25 cellular contexts compared by ENCODE assay signal in the genomic region with DNA sequence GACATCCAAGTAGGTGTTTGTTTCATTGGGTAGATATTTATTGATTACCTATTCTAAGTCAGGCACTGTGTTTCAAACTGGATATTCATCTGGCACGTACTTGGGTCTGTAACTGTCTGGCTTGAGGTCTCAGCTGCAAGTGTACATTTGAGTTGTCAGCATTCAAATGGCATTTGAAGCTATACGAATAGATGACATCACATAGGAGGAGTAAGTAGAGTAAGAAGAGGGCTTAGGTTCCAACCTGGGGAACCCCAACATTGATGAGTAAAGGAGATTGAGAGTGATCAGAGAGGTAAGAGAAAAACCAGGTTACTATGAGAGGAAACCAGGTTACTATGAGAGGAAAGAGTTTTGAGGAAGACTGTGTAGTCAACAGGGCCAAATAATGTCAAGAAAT.
"Had no signal": no experiment of that assay in that cellular context is flagged by ENCODE, and none has a peak within 500 bp of the region (broad histone marks: within the 10 kb centered on the region; RNA-seq: fewer than 3 reads in every experiment).

No MANE protein-coding gene starts in this region.

- H3K36me3 Mint-ChIP-seq: stimulated activated memory B cell treated with anti-CD40 and anti-IgM and Interleukin-4, amounts not matched to agents 10 μg/mL and 1 μg/mL and 100 μg/mL, for 72 hours had no signal

- H3K9me3 Mint-ChIP-seq: neural crest cell had no signal

- H3K4me1 Mint-ChIP-seq: nephron; neural crest cell; stimulated activated memory B cell treated with anti-CD40 and anti-IgM and Interleukin-4, amounts not matched to agents 10 μg/mL and 1 μg/mL and 100 μg/mL, for 72 hours had no signal

- DNase-seq: hippocampal formation; kidney; left colon; left lung; lower lobe of right lung; mammary epithelial cell; mesenchymal stem cell; naive thymus-derived CD8-positive, alpha-beta T cell; nucleus accumbens; pancreas; posterior cingulate gyrus; retina; right cardiac atrium; stimulated activated CD4-positive, alpha-beta T cell treated with anti-CD3 and anti-CD28 coated beads, Interleukin-12 subunit alpha, Interleukin-12 subunit beta, amount 100 ng/mL, for 4 hours; stimulated activated CD4-positive, alpha-beta T cell treated with anti-CD3 and anti-CD28 coated beads, Interleukin-15, amount 100 ng/mL, for 24 hours; stimulated activated CD4-positive, alpha-beta T cell treated with anti-CD3 and anti-CD28 coated beads, Interleukin-2, amount 100 ng/mL, for 24 hours; stimulated activated CD4-positive, alpha-beta T cell treated with anti-CD3 and anti-CD28 coated beads, Interleukin-4, amount 100 ng/mL, for 24 hours; stimulated activated naive CD4-positive, alpha-beta T cell treated with Interleukin-2 at 50 U/mL for 16 hours; tibial artery; trophoblast cell; upper lobe of right lung had no signal

- H3K27ac Mint-ChIP-seq: naive thymus-derived CD8-positive, alpha-beta T cell; nephron; stimulated activated memory B cell treated with anti-CD40 and anti-IgM and Interleukin-4, amounts not matched to agents 10 μg/mL and 1 μg/mL and 100 μg/mL, for 72 hours had no signal

- H3K4me3 Mint-ChIP-seq: naive thymus-derived CD8-positive, alpha-beta T cell; nephron; neural crest cell; stimulated activated memory B cell treated with anti-CD40 and anti-IgM and Interleukin-4, amounts not matched to agents 10 μg/mL and 1 μg/mL and 100 μg/mL, for 72 hours had no signal

- ATAC-seq: left colon; left lung; lower lobe of right lung; naive thymus-derived CD8-positive, alpha-beta T cell; pancreas; right cardiac atrium; sciatic nerve; stimulated activated memory B cell treated with anti-CD40 and anti-IgM and Interleukin-4, amounts not matched to agents 10 μg/mL and 1 μg/mL and 100 μg/mL, for 72 hours; upper lobe of right lung had no signal
